In the genomic region with DNA sequence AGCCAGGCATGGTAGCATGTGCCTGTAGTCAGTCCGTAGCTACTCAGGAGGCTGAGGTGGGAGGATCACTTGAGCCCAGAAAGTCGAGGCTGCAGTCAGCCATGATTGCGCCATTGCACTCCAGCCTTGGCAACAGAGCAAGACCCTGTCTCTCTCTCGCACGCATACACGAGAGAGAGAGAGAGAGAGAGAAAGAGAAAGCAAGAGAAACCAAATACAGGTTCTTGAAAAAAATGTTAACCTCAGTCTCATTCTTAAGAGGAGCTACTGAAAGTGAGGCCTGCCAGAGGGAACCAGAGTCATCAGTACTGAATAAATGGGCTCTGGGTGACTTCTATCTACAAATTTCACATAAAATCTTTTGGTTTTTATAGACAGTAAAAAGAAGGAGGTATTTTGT, we compare ENCODE assay signal across 26 cellular contexts. TPM values are rescaled to one million over a fixed set of nuclear protein-coding genes. Genes with fewer than 3 reads are reported as not detected.
DNase-seq lines count a peak whose midpoint lies in the region; ATAC-seq and TF ChIP-seq lines count a peak whose summit lies in the region.
"Had no signal": no experiment of that assay in that cellular context is flagged by ENCODE, and none has a peak within 500 bp of the region (broad histone marks: within the 10 kb centered on the region; RNA-seq: fewer than 3 reads in every experiment).

No MANE protein-coding gene starts in this region.

- H3K4me3 Mint-ChIP-seq in stimulated activated naive CD8-positive, alpha-beta T cell treated with anti-CD3 and anti-CD28 coated beads, Interleukin-15, Interleukin-2, amounts not matched to agents 100 ng/mL and 50 ng/mL, for 24 hours, result no peak overlapping the region
- no peak overlapping the region for H3K4me3 Mint-ChIP-seq in dendritic cell treated with granulocyte-macrophage colony-stimulating factor and Interleukin-4, amounts not matched to agents 40 ng/mL and 50 ng/mL, for 4 days
- peak overlapping the region in 1 of 2 donors; percentile 19 for H3K4me3 Mint-ChIP-seq in stimulated activated naive CD8-positive, alpha-beta T cell treated with anti-CD3 and anti-CD28 coated beads, Interleukin-15, amount 100 ng/mL, for 72 hours
- H3K4me3 Mint-ChIP-seq: neural crest cell; stimulated activated naive B cell treated with anti-CD40 and anti-IgM and Interleukin-4, amounts not matched to agents 10 μg/mL and 1 μg/mL and 100 μg/mL, for 72 hours had no signal

- H3K36me3 ChIP-seq in PC-3 (ENCODE audit: low read depth, low read length), result peaks cover 16% of the 10 kb centered on the region; the same call in 1 of the 2 replicates
- peaks cover 15% of the 10 kb centered on the region for H3K36me3 ChIP-seq in MG63

- intact Hi-C loops in PC-3 (cut with micrococcal nuclease), result loop anchor here (2.0 kb wide), 1 partner anchor 43 kb away; the partner anchor contains the start of gene KIAA0232
- intact Hi-C loops in dendritic cell treated with granulocyte-macrophage colony-stimulating factor and Interleukin-4, amounts not matched to agents 40 ng/mL and 50 ng/mL, for 4 days (cut with micrococcal nuclease), result no loop called here

- DNase-seq in stimulated activated naive CD8-positive, alpha-beta T cell treated with anti-CD3 and anti-CD28 coated beads, Interleukin-15, Interleukin-2, amounts not matched to agents 100 U/mL and 50 U/mL, for 24 hours, result no peak
- DNase-seq in PC-3, result no peak
- DNase-seq in stimulated activated naive CD8-positive, alpha-beta T cell treated with anti-CD3 and anti-CD28 coated beads, Interleukin-15, amount 100 ng/mL, for 72 hours, result no peak
- no peak for DNase-seq in MG63
- DNase-seq in stimulated activated CD4-positive, alpha-beta T cell treated with anti-CD3 and anti-CD28 coated beads, Interleukin-2, amount 100 ng/mL, for 48 hours, result no peak
- DNase-seq: C1 segment of cervical spinal cord; effector CD8-positive, alpha-beta T cell; erythroblast; glutamatergic neuron; kidney; midbrain; NCI-H1092; NCI-H1694 treated with DMSO at 0.1 percent for 48 hours; NCI-H2171; NCI-H510A; PC-9; right lobe of liver; Right ventricle myocardium superior; stimulated activated CD4-positive, alpha-beta T cell treated with anti-CD3 and anti-CD28 coated beads, Interleukin-4, amount 100 ng/mL, for 4 hours; stimulated activated naive B cell treated with anti-CD40 and anti-IgM and Interleukin-4, amounts not matched to agents 10 μg/mL and 1 μg/mL and 100 μg/mL, for 72 hours; testis had no signal

- no peaks in the 10 kb centered on the region for H3K9me2 ChIP-seq in PC-3 (replicated peaks; ENCODE audit: low read length)

- no peak for ATAC-seq in stimulated activated naive CD8-positive, alpha-beta T cell treated with anti-CD3 and anti-CD28 coated beads, Interleukin-15, Interleukin-2, amounts not matched to agents 100 U/mL and 50 U/mL, for 24 hours
- no peak for ATAC-seq in PC-3
- ATAC-seq in stimulated activated naive CD8-positive, alpha-beta T cell treated with anti-CD3 and anti-CD28 coated beads, Interleukin-15, amount 100 ng/mL, for 72 hours, result peak; percentile 79
- ATAC-seq in GM19463 (IDR thresholded peaks at IDR 0.05; ENCODE audit: unreplicated experiment), result no peak
- ATAC-seq: right lobe of liver; stimulated activated naive B cell treated with anti-CD40 and anti-IgM and Interleukin-4, amounts not matched to agents 10 μg/mL and 1 μg/mL and 100 μg/mL, for 72 hours had no signal

- no TSS peak for BruUV-seq in PC-3 (replicated peaks; lab: Mats Ljungman, UMichigan)

- peaks cover 9% of the 10 kb centered on the region for H3F3A ChIP-seq in PC-3 (ENCODE audit: low read length, unreplicated experiment)

- peak overlapping the region; percentile 46 for H3K4me2 ChIP-seq in PC-3 (ENCODE audit: low read length)
- H3K4me2 ChIP-seq: PC-9 had no signal

- H3K4me3 ChIP-seq in PC-3 (ENCODE audit: low read length), result no peak overlapping the region
- no peak overlapping the region for H3K4me3 ChIP-seq in MG63
- H3K4me3 ChIP-seq: breast epithelium, PC-9, right lobe of liver, testis had no signal

- H3K36me3 Mint-ChIP-seq in stimulated activated naive CD8-positive, alpha-beta T cell treated with anti-CD3 and anti-CD28 coated beads, Interleukin-15, Interleukin-2, amounts not matched to agents 100 ng/mL and 50 ng/mL, for 24 hours (ENCODE audit: low read depth), result peaks cover 50% of the 10 kb centered on the region
- H3K36me3 Mint-ChIP-seq in dendritic cell treated with granulocyte-macrophage colony-stimulating factor and Interleukin-4, amounts not matched to agents 40 ng/mL and 50 ng/mL, for 4 days (ENCODE audit: low read depth), result peaks cover 53% of the 10 kb centered on the region

- H3K27ac Mint-ChIP-seq in stimulated activated naive CD8-positive, alpha-beta T cell treated with anti-CD3 and anti-CD28 coated beads, Interleukin-15, Interleukin-2, amounts not matched to agents 100 ng/mL and 50 ng/mL, for 24 hours, result peak overlapping the region; percentile 45
- peak overlapping the region; percentile 15 for H3K27ac Mint-ChIP-seq in dendritic cell treated with granulocyte-macrophage colony-stimulating factor and Interleukin-4, amounts not matched to agents 40 ng/mL and 50 ng/mL, for 4 days
- H3K27ac Mint-ChIP-seq in stimulated activated naive CD8-positive, alpha-beta T cell treated with anti-CD3 and anti-CD28 coated beads, Interleukin-15, amount 100 ng/mL, for 72 hours, result no peak overlapping the region
- H3K27ac Mint-ChIP-seq: stimulated activated naive B cell treated with anti-CD40 and anti-IgM and Interleukin-4, amounts not matched to agents 10 μg/mL and 1 μg/mL and 100 μg/mL, for 72 hours had no signal

- H3K9ac ChIP-seq in PC-3 (ENCODE audit: low read length), result peak overlapping the region; percentile 67

- no peaks in the 10 kb centered on the region for H3K27me3 ChIP-seq in PC-3 (ENCODE audit: low read length)
- H3K27me3 ChIP-seq in MG63, result no peaks in the 10 kb centered on the region
- H3K27me3 ChIP-seq: breast epithelium, right lobe of liver, testis had no signal

- H3K4me1 Mint-ChIP-seq in stimulated activated naive CD8-positive, alpha-beta T cell treated with anti-CD3 and anti-CD28 coated beads, Interleukin-15, Interleukin-2, amounts not matched to agents 100 ng/mL and 50 ng/mL, for 24 hours (ENCODE audit: low read depth), result peaks cover 12% of the 10 kb centered on the region
- peaks cover 6% of the 10 kb centered on the region for H3K4me1 Mint-ChIP-seq in dendritic cell treated with granulocyte-macrophage colony-stimulating factor and Interleukin-4, amounts not matched to agents 40 ng/mL and 50 ng/mL, for 4 days (ENCODE audit: low read depth)
- H3K4me1 Mint-ChIP-seq in stimulated activated naive CD8-positive, alpha-beta T cell treated with anti-CD3 and anti-CD28 coated beads, Interleukin-15, amount 100 ng/mL, for 72 hours, result peaks cover 35% of the 10 kb centered on the region
- H3K4me1 Mint-ChIP-seq: neural crest cell had no signal

- POLR2A ChIA-PET in PC-3 (lab: Charles Lee; ENCODE audit: unreplicated experiment), result no interaction called here

- H3K79me2 ChIP-seq in PC-3 (ENCODE audit: low read length), result peaks cover 54% of the 10 kb centered on the region

- H4K20me1 ChIP-seq in PC-3 (ENCODE audit: low read length), result 0 out of 2 replicates have a peak, but pooled peaks cover 3% of the 10 kb centered on the region

- no peak overlapping the region for H2AFZ ChIP-seq in PC-3 (ENCODE audit: low read length)
- H2AFZ ChIP-seq: PC-9 had no signal

- no peak for TF ChIP-seq CTCF in PC-3 (conservative IDR thresholded peaks at IDR 0.05; ENCODE audit: low read depth, low read length)

- H3K9me3 Mint-ChIP-seq in stimulated activated naive CD8-positive, alpha-beta T cell treated with anti-CD3 and anti-CD28 coated beads, Interleukin-15, Interleukin-2, amounts not matched to agents 100 ng/mL and 50 ng/mL, for 24 hours, result no peaks in the 10 kb centered on the region
- peaks cover 7% of the 10 kb centered on the region for H3K9me3 Mint-ChIP-seq in dendritic cell treated with granulocyte-macrophage colony-stimulating factor and Interleukin-4, amounts not matched to agents 40 ng/mL and 50 ng/mL, for 4 days
- H3K9me3 Mint-ChIP-seq in stimulated activated naive CD8-positive, alpha-beta T cell treated with anti-CD3 and anti-CD28 coated beads, Interleukin-15, amount 100 ng/mL, for 72 hours, result peaks cover 0 to 7% of the 10 kb centered on the region in 2 donors

- H3K4me1 ChIP-seq in PC-3 (ENCODE audit: insufficient read depth, low read length), result peaks cover 23% of the 10 kb centered on the region
- H3K4me1 ChIP-seq: breast epithelium, right lobe of liver, testis had no signal

- CTCF ChIA-PET in PC-3 (lab: Charles Lee), result interaction anchor here (0.6 kb wide), 1 partner anchor 22 kb away, joined by 5 read pairs; no protein-coding TSS in a partner anchor

- peak overlapping the region; percentile 93 for H3K27ac ChIP-seq in PC-3 (ENCODE audit: low read length)
- H3K27ac ChIP-seq: breast epithelium, PC-9, right lobe of liver, testis had no signal

- H3K27me3 Mint-ChIP-seq in stimulated activated naive CD8-positive, alpha-beta T cell treated with anti-CD3 and anti-CD28 coated beads, Interleukin-15, Interleukin-2, amounts not matched to agents 100 ng/mL and 50 ng/mL, for 24 hours, result no peaks in the 10 kb centered on the region
- no peaks in the 10 kb centered on the region for H3K27me3 Mint-ChIP-seq in dendritic cell treated with granulocyte-macrophage colony-stimulating factor and Interleukin-4, amounts not matched to agents 40 ng/mL and 50 ng/mL, for 4 days
- no peaks in the 10 kb centered on the region for H3K27me3 Mint-ChIP-seq in stimulated activated naive CD8-positive, alpha-beta T cell treated with anti-CD3 and anti-CD28 coated beads, Interleukin-15, amount 100 ng/mL, for 72 hours
- H3K27me3 Mint-ChIP-seq: stimulated activated naive B cell treated with anti-CD40 and anti-IgM and Interleukin-4, amounts not matched to agents 10 μg/mL and 1 μg/mL and 100 μg/mL, for 72 hours had no signal

- H3K9me3 ChIP-seq in PC-3 (ENCODE audit: low read length) (no peaks in the 10 kb centered on the region), MG63 (peaks cover 6% of the 10 kb centered on the region)
- H3K9me3 ChIP-seq: right lobe of liver, testis had no signal

RNA-seq across cellular contexts. Expression of gene KIAA0232, which starts 42.9 kb away (rescaled TPM):
- 5.5 and 5.6 TPM in 2 replicates for total RNA-seq in PC-3 (2014; rRNA removed)
- total RNA-seq in MG63 (2014; rRNA removed; shearing (Covaris generic); ENCODE audit: low replicate concordance), result 2.9 and 5.2 TPM in 2 replicates

Comparison
In these comparisons a context has a peak if more than half of its experiments do, and no peak if none do; other contexts are left out.
1. H3K27ac Mint-ChIP-seq: peak in stimulated activated naive CD8-positive, alpha-beta T cell treated with anti-CD3 and anti-CD28 coated beads, Interleukin-15, Interleukin-2, amounts not matched to agents 100 ng/mL and 50 ng/mL, for 24 hours (single experiment) and dendritic cell treated with granulocyte-macrophage colony-stimulating factor and Interleukin-4, amounts not matched to agents 40 ng/mL and 50 ng/mL, for 4 days (single experiment); none in stimulated activated naive CD8-positive, alpha-beta T cell treated with anti-CD3 and anti-CD28 coated beads, Interleukin-15, amount 100 ng/mL, for 72 hours (0 of 2).